ENCODE assay signal across 11 cellular contexts in genomic region chr2:196500686-196501431, GRCh38.
DNase-seq lines count a peak whose midpoint lies in the region; TF ChIP-seq lines count a peak whose summit lies in the region.
"Had no signal": no experiment of that assay in that cellular context is flagged by ENCODE, and none has a peak within 500 bp of the region (broad histone marks: within the 10 kb centered on the region; RNA-seq: fewer than 3 reads in every experiment).

No MANE protein-coding gene starts in this region.

- no TSS peak for BruUV-seq in A673 (replicated peaks; lab: Mats Ljungman, UMichigan)

- POLR2A ChIA-PET in A673 (lab: Charles Lee; ENCODE audit: low non-redundant PET): no interaction called here

- intact Hi-C loops in A673 (cut with micrococcal nuclease; ENCODE audit: unreplicated experiment): no loop called here

- H3K4me3 ChIP-seq in A673 (ENCODE audit: low read depth, low read length, poor library complexity, severe bottlenecking) (no peak overlapping the region), adipocyte (ENCODE audit: low read length) (no peak overlapping the region), right atrium auricular region (no peak overlapping the region)

- H3K27me3 ChIP-seq in A673 (replicated peaks; ENCODE audit: insufficient read depth, low read depth, low read length, poor library complexity): no peaks in the 10 kb centered on the region
- no peaks in the 10 kb centered on the region for H3K27me3 ChIP-seq in adipocyte (replicated peaks; ENCODE audit: control insufficient read depth, insufficient read depth, low read length)
- H3K27me3 ChIP-seq in right atrium auricular region: no peaks in the 10 kb centered on the region

- TF ChIP-seq CTCF in A673 (conservative IDR thresholded peaks at IDR 0.05; ENCODE audit: low read depth, low read length): no peak
- no peak for TF ChIP-seq CTCF in right atrium auricular region (IDR thresholded peaks at IDR 0.05)

- peak; percentile 9 for DNase-seq in A673 (ENCODE audit: low spot score)
- DNase-seq in HCEC 1CT: peak; percentile 9
- peak; percentile 56 for DNase-seq in adipocyte (ENCODE audit: low read depth)
- peak; percentile 12 for DNase-seq in iPS DF 19.7 (ENCODE audit: low read depth, low spot score)
- DNase-seq in NCI-H526 (lab: John Stamatoyannopoulos, UW): no peak
- no peak for DNase-seq in activated CD4-positive, alpha-beta T cell treated with anti-CD3 and anti-CD28 coated beads for 48 hours
- no peak for DNase-seq in right atrium auricular region (ENCODE audit: low spot score)
- DNase-seq in NCI-H446 treated with DMSO at 0.1 percent for 48 hours (lab: John Stamatoyannopoulos, UW): no peak
- DNase-seq: GOT3, NCI-H2029, NCI-H524 treated with DMSO at 0.1 percent for 48 hours had no signal

- no peak overlapping the region for H3K9ac ChIP-seq in adipocyte (ENCODE audit: low read length)

- CTCF ChIA-PET in A673 (lab: Charles Lee): no interaction called here

- H3K4me1 ChIP-seq in A673 (ENCODE audit: insufficient read depth, low read length, poor library complexity, severe bottlenecking) (no peaks in the 10 kb centered on the region), adipocyte (ENCODE audit: control insufficient read depth, insufficient read depth, low read length) (peaks cover 11% of the 10 kb centered on the region), right atrium auricular region (no peaks in the 10 kb centered on the region)

- no peaks in the 10 kb centered on the region for H3K36me3 ChIP-seq in A673 (ENCODE audit: insufficient read depth, low read length, poor library complexity, severe bottlenecking)
- no peaks in the 10 kb centered on the region for H3K36me3 ChIP-seq in adipocyte (ENCODE audit: control insufficient read depth, insufficient read depth, low read length, severe bottlenecking)
- H3K36me3 ChIP-seq in right atrium auricular region: no peaks in the 10 kb centered on the region

- H3K27ac ChIP-seq in A673 (ENCODE audit: low read depth, low read length, poor library complexity, severe bottlenecking) (no peak overlapping the region), right atrium auricular region (no peak overlapping the region)

- H3K9me3 ChIP-seq in A673 (ENCODE audit: low read depth, low read length, poor library complexity, severe bottlenecking) (peaks cover 11% of the 10 kb centered on the region), adipocyte (ENCODE audit: control insufficient read depth, low read length) (peaks cover 12% of the 10 kb centered on the region), right atrium auricular region (peaks cover 0 to 7% of the 10 kb centered on the region in 2 donors)

Comparison
In these comparisons a context has a peak if more than half of its experiments do, and no peak if none do; other contexts are left out.
1. DNase-seq: peak in A673 (single experiment), HCEC 1CT (single experiment), adipocyte (single experiment) and iPS DF 19.7 (single experiment); none in NCI-H526 (0 of 2), activated CD4-positive, alpha-beta T cell treated with anti-CD3 and anti-CD28 coated beads for 48 hours (single experiment), right atrium auricular region (single experiment) and NCI-H446 treated with DMSO at 0.1 percent for 48 hours (single experiment).